Comparison of ENCODE assay signal across 1 cellular context in genomic region chr9:83972286-83972685, GRCh38.
TF ChIP-seq lines count a peak whose summit lies in the region.

No MANE protein-coding gene starts in this region.

TF ChIP-seq in GM12878, 131 proteins besides CTCF, POLR2A, EP300 and RAD21:
- no peak for TF ChIP-seq ZBTB40 (IDR thresholded peaks at IDR 0.05; ENCODE audit: borderline replicate concordance)
- TF ChIP-seq IRF4 (IDR thresholded peaks at IDR 0.05; ENCODE audit: low read depth, low read length) = no peak
- TF ChIP-seq FOS (IDR thresholded peaks at IDR 0.05; ENCODE audit: borderline replicate concordance, extremely low read depth, insufficient read length) = no peak
- TF ChIP-seq BACH1 (IDR thresholded peaks at IDR 0.05; ENCODE audit: borderline replicate concordance) = no peak
- 0 out of 2 replicates have a peak, but pooled peaks have one; percentile 44 for TF ChIP-seq POLR2AphosphoS5 (IDR thresholded peaks at IDR 0.05; ENCODE audit: low read length)
TF ChIP-seq in GM12878: peak in this region for 1.
